In genomic region chr17:75979705-75980187, GRCh38 we compare ENCODE assay signal across 8 cellular contexts.
DNase-seq lines count a peak whose midpoint lies in the region; ATAC-seq and TF ChIP-seq lines count a peak whose summit lies in the region.

No MANE protein-coding gene starts in this region.

- H3K9me3 ChIP-seq in Loucy (ENCODE audit: insufficient read depth, low read depth, low read length) = no peaks in the 10 kb centered on the region
- H3K9me3 ChIP-seq in muscle layer of colon (ENCODE audit: low read length) = no peaks in the 10 kb centered on the region

- intact Hi-C loops in dendritic cell treated with granulocyte-macrophage colony-stimulating factor and Interleukin-4, amounts not matched to agents 40 ng/mL and 50 ng/mL, for 4 days (cut with micrococcal nuclease) = loop anchor here (1.0 to 2.0 kb wide), 2 partner anchors 38 to 75 kb away; partner anchors contain the start of genes FBF1 and MRPL38

- CTCF ChIA-PET in activated naive CD4-positive, alpha-beta T cell treated with anti-CD3 and anti-CD28 coated beads, Interleukin-2, amount 10 ng/mL, durations not matched to agents 7 days and 5 days (lab: Charles Lee) = interaction anchor here (0.8 to 1.7 kb wide), 2 partner anchors 26 to 74 kb away, joined by 3 to 4 read pairs; no protein-coding TSS in a partner anchor

- H3K9me3 Mint-ChIP-seq in activated naive CD4-positive, alpha-beta T cell treated with anti-CD3 and anti-CD28 coated beads, Interleukin-2, amount 10 ng/mL, durations not matched to agents 7 days and 5 days = no peaks in the 10 kb centered on the region
- H3K9me3 Mint-ChIP-seq in dendritic cell treated with granulocyte-macrophage colony-stimulating factor and Interleukin-4, amounts not matched to agents 40 ng/mL and 50 ng/mL, for 4 days = no peaks in the 10 kb centered on the region

- H2AFZ ChIP-seq in Loucy (ENCODE audit: low read length) = peak overlapping the region; percentile 86

- peaks cover 44% of the 10 kb centered on the region for H3K4me1 Mint-ChIP-seq in activated naive CD4-positive, alpha-beta T cell treated with anti-CD3 and anti-CD28 coated beads, Interleukin-2, amount 10 ng/mL, durations not matched to agents 7 days and 5 days
- peaks cover 59% of the 10 kb centered on the region for H3K4me1 Mint-ChIP-seq in dendritic cell treated with granulocyte-macrophage colony-stimulating factor and Interleukin-4, amounts not matched to agents 40 ng/mL and 50 ng/mL, for 4 days (ENCODE audit: low read depth)

- H3K27me3 Mint-ChIP-seq in activated naive CD4-positive, alpha-beta T cell treated with anti-CD3 and anti-CD28 coated beads, Interleukin-2, amount 10 ng/mL, durations not matched to agents 7 days and 5 days = no peaks in the 10 kb centered on the region
- no peaks in the 10 kb centered on the region for H3K27me3 Mint-ChIP-seq in dendritic cell treated with granulocyte-macrophage colony-stimulating factor and Interleukin-4, amounts not matched to agents 40 ng/mL and 50 ng/mL, for 4 days

- H3K9me2 ChIP-seq in Loucy (replicated peaks; ENCODE audit: low read depth, low read length) = no peaks in the 10 kb centered on the region

- H3K4me3 ChIP-seq in Loucy (ENCODE audit: low read length, poor library complexity, severe bottlenecking) = peak overlapping the region; percentile 81
- H3K4me3 ChIP-seq in muscle layer of colon (ENCODE audit: low read depth in 1 of 2, low read length in 2 of 2) = peak overlapping the region; percentile 66 to 75

- peak overlapping the region; percentile 100 for H3K27ac Mint-ChIP-seq in activated naive CD4-positive, alpha-beta T cell treated with anti-CD3 and anti-CD28 coated beads, Interleukin-2, amount 10 ng/mL, durations not matched to agents 7 days and 5 days
- H3K27ac Mint-ChIP-seq in dendritic cell treated with granulocyte-macrophage colony-stimulating factor and Interleukin-4, amounts not matched to agents 40 ng/mL and 50 ng/mL, for 4 days = peak overlapping the region; percentile 97

- ATAC-seq in GM18520 (IDR thresholded peaks at IDR 0.05; ENCODE audit: unreplicated experiment) = no peak

- H3K27ac ChIP-seq in muscle layer of colon (ENCODE audit: low read depth, low read length) = peak overlapping the region; percentile 99

- peaks cover 60% of the 10 kb centered on the region for H3K4me1 ChIP-seq in Loucy (ENCODE audit: insufficient read depth, low read length, poor library complexity, severe bottlenecking)
- H3K4me1 ChIP-seq in muscle layer of colon (ENCODE audit: insufficient read depth, low read length) = peaks cover 17% of the 10 kb centered on the region

- H3K4me2 ChIP-seq in Loucy (ENCODE audit: low read depth, low read length, poor library complexity, severe bottlenecking) = peak overlapping the region; percentile 82

- peaks cover 77% of the 10 kb centered on the region for H3K79me2 ChIP-seq in Loucy (ENCODE audit: insufficient read depth, low read length)

- H3F3A ChIP-seq in Loucy (ENCODE audit: low read depth) = no peaks in the 10 kb centered on the region; the same call in 1 of the 2 replicates

- peaks cover 6% of the 10 kb centered on the region for H4K20me1 ChIP-seq in Loucy (ENCODE audit: insufficient read depth, low read length, poor library complexity, severe bottlenecking)

- H3K27me3 ChIP-seq in Loucy (ENCODE audit: insufficient read depth, low read length, poor library complexity, severe bottlenecking) = no peaks in the 10 kb centered on the region
- no peaks in the 10 kb centered on the region for H3K27me3 ChIP-seq in muscle layer of colon (ENCODE audit: control insufficient read depth in 1 of 2, insufficient read depth in 2 of 2, low read length in 2 of 2)

- peak overlapping the region; percentile 97 for H3K4me3 Mint-ChIP-seq in activated naive CD4-positive, alpha-beta T cell treated with anti-CD3 and anti-CD28 coated beads, Interleukin-2, amount 10 ng/mL, durations not matched to agents 7 days and 5 days
- H3K4me3 Mint-ChIP-seq in dendritic cell treated with granulocyte-macrophage colony-stimulating factor and Interleukin-4, amounts not matched to agents 40 ng/mL and 50 ng/mL, for 4 days = peak overlapping the region; percentile 83

- no peak for TF ChIP-seq CTCF in Loucy (conservative IDR thresholded peaks at IDR 0.05; ENCODE audit: low read length)

- no peak for DNase-seq in activated naive CD4-positive, alpha-beta T cell treated with anti-CD3 and anti-CD28 coated beads, Interleukin-2, amount 10 ng/mL, durations not matched to agents 7 days and 5 days
- no peak for DNase-seq in activated naive CD4-positive, alpha-beta T cell (lab: John Stamatoyannopoulos, UW)
- no peak for DNase-seq in 8988T
- DNase-seq in activated CD4-positive, alpha-beta T cell treated with anti-CD3 and anti-CD28 coated beads for 4 hours = no peak

- H3K36me3 Mint-ChIP-seq in activated naive CD4-positive, alpha-beta T cell treated with anti-CD3 and anti-CD28 coated beads, Interleukin-2, amount 10 ng/mL, durations not matched to agents 7 days and 5 days = peaks cover 9% of the 10 kb centered on the region
- peaks cover 42% of the 10 kb centered on the region for H3K36me3 Mint-ChIP-seq in dendritic cell treated with granulocyte-macrophage colony-stimulating factor and Interleukin-4, amounts not matched to agents 40 ng/mL and 50 ng/mL, for 4 days (ENCODE audit: low read depth)

- H3K9ac ChIP-seq in Loucy (ENCODE audit: low read depth, low read length, poor library complexity, severe bottlenecking) (peak overlapping the region; percentile 94), muscle layer of colon (ENCODE audit: low read length) (peak overlapping the region; percentile 97)

- H3K36me3 ChIP-seq in Loucy (ENCODE audit: insufficient read depth, low read length) (no peaks in the 10 kb centered on the region), muscle layer of colon (ENCODE audit: insufficient read depth, low read length) (no peaks in the 10 kb centered on the region)
